ENCODE assay signal across 1 cellular context in the genomic region with DNA sequence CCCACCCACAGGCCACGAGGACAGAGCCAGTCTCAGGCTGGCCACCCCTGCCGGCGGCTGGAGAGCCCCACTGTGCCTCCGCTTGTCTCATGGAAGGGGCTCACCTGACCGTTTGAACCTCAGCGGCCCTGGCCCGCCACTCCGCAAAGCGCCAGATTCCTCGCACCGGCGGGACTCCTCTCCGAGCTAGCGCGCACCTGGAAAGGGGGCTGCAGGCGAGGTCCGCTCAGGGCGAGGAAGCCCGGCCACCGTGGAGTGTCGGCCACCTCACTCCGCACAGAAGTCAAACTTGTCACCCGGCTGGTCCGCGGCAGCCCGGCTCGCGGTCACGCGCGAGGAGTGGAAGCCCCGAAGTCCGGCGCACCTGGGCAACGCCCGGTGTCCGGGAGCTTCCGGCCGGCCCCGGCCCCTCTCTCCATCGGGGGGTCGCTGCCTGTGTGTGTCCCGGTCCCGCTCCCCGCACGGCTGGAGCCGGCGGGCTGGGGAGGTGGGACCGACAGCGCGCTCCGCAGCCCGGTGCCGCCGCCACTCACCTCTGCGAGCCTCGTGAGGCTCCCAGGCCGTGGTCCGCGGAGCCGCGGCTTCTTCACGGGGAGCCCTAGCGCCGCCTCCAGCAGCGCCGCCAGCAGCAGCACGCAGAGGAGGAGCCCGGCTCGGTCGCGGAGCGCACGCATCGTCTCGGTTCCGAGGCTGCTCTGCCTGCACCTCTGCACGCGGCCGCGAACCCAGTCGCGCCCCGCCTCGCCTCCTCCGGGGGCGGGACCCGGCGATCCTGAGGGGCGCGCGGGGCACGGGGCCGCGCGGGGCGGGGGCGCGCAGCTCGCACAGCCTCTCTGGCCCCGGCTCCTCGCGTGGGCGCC.
TF ChIP-seq lines count a peak whose summit lies in the region.

A gene (minus strand): TSS at position 697 of the 860 bp plus-strand sequence. CDS start 23 bp downstream, at position 674.

TF ChIP-seq in WTC11, 78 proteins besides CTCF, POLR2A, EP300 and RAD21 (continued from another document and continues in another):
- TF ChIP-seq, protein P1, sequence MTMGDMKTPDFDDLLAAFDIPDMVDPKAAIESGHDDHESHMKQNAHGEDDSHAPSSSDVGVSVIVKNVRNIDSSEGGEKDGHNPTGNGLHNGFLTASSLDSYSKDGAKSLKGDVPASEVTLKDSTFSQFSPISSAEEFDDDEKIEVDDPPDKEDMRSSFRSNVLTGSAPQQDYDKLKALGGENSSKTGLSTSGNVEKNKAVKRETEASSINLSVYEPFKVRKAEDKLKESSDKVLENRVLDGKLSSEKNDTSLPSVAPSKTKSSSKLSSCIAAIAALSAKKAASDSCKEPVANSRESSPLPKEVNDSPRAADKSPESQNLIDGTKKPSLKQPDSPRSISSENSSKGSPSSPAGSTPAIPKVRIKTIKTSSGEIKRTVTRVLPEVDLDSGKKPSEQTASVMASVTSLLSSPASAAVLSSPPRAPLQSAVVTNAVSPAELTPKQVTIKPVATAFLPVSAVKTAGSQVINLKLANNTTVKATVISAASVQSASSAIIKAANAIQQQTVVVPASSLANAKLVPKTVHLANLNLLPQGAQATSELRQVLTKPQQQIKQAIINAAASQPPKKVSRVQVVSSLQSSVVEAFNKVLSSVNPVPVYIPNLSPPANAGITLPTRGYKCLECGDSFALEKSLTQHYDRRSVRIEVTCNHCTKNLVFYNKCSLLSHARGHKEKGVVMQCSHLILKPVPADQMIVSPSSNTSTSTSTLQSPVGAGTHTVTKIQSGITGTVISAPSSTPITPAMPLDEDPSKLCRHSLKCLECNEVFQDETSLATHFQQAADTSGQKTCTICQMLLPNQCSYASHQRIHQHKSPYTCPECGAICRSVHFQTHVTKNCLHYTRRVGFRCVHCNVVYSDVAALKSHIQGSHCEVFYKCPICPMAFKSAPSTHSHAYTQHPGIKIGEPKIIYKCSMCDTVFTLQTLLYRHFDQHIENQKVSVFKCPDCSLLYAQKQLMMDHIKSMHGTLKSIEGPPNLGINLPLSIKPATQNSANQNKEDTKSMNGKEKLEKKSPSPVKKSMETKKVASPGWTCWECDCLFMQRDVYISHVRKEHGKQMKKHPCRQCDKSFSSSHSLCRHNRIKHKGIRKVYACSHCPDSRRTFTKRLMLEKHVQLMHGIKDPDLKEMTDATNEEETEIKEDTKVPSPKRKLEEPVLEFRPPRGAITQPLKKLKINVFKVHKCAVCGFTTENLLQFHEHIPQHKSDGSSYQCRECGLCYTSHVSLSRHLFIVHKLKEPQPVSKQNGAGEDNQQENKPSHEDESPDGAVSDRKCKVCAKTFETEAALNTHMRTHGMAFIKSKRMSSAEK (CRISPR knock-in tag; IDR thresholded peaks at IDR 0.05; ENCODE audit: borderline replicate concordance), result no peak
- TF ChIP-seq ZNF121 (CRISPR knock-in tag; IDR thresholded peaks at IDR 0.05), result no peak
- no peak for TF ChIP-seq NFYB (CRISPR knock-in tag; conservative IDR thresholded peaks at IDR 0.05; ENCODE audit: low read depth)
- TF ChIP-seq ZNF138 (CRISPR knock-in tag; conservative IDR thresholded peaks at IDR 0.05), result no peak
- TF ChIP-seq, protein P2, sequence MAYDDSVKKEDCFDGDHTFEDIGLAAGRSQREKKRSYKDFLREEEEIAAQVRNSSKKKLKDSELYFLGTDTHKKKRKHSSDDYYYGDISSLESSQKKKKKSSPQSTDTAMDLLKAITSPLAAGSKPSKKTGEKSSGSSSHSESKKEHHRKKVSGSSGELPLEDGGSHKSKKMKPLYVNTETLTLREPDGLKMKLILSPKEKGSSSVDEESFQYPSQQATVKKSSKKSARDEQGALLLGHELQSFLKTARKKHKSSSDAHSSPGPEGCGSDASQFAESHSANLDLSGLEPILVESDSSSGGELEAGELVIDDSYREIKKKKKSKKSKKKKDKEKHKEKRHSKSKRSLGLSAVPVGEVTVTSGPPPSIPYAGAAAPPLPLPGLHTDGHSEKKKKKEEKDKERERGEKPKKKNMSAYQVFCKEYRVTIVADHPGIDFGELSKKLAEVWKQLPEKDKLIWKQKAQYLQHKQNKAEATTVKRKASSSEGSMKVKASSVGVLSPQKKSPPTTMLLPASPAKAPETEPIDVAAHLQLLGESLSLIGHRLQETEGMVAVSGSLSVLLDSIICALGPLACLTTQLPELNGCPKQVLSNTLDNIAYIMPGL (CRISPR knock-in tag; IDR thresholded peaks at IDR 0.05), result peak; percentile 52; the same call in 1 of the 2 replicates
- TF ChIP-seq, protein P3, sequence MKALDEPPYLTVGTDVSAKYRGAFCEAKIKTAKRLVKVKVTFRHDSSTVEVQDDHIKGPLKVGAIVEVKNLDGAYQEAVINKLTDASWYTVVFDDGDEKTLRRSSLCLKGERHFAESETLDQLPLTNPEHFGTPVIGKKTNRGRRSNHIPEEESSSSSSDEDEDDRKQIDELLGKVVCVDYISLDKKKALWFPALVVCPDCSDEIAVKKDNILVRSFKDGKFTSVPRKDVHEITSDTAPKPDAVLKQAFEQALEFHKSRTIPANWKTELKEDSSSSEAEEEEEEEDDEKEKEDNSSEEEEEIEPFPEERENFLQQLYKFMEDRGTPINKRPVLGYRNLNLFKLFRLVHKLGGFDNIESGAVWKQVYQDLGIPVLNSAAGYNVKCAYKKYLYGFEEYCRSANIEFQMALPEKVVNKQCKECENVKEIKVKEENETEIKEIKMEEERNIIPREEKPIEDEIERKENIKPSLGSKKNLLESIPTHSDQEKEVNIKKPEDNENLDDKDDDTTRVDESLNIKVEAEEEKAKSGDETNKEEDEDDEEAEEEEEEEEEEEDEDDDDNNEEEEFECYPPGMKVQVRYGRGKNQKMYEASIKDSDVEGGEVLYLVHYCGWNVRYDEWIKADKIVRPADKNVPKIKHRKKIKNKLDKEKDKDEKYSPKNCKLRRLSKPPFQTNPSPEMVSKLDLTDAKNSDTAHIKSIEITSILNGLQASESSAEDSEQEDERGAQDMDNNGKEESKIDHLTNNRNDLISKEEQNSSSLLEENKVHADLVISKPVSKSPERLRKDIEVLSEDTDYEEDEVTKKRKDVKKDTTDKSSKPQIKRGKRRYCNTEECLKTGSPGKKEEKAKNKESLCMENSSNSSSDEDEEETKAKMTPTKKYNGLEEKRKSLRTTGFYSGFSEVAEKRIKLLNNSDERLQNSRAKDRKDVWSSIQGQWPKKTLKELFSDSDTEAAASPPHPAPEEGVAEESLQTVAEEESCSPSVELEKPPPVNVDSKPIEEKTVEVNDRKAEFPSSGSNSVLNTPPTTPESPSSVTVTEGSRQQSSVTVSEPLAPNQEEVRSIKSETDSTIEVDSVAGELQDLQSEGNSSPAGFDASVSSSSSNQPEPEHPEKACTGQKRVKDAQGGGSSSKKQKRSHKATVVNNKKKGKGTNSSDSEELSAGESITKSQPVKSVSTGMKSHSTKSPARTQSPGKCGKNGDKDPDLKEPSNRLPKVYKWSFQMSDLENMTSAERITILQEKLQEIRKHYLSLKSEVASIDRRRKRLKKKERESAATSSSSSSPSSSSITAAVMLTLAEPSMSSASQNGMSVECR (CRISPR knock-in tag; IDR thresholded peaks at IDR 0.05; ENCODE audit: borderline replicate concordance), result peak; percentile 82; the same call in 1 of the 2 replicates
- TF ChIP-seq, protein P4, sequence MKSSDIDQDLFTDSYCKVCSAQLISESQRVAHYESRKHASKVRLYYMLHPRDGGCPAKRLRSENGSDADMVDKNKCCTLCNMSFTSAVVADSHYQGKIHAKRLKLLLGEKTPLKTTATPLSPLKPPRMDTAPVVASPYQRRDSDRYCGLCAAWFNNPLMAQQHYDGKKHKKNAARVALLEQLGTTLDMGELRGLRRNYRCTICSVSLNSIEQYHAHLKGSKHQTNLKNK (CRISPR knock-in tag; IDR thresholded peaks at IDR 0.05), result no peak
- no peak for TF ChIP-seq CREB1 (CRISPR knock-in tag; IDR thresholded peaks at IDR 0.05)
- TF ChIP-seq, protein P5, sequence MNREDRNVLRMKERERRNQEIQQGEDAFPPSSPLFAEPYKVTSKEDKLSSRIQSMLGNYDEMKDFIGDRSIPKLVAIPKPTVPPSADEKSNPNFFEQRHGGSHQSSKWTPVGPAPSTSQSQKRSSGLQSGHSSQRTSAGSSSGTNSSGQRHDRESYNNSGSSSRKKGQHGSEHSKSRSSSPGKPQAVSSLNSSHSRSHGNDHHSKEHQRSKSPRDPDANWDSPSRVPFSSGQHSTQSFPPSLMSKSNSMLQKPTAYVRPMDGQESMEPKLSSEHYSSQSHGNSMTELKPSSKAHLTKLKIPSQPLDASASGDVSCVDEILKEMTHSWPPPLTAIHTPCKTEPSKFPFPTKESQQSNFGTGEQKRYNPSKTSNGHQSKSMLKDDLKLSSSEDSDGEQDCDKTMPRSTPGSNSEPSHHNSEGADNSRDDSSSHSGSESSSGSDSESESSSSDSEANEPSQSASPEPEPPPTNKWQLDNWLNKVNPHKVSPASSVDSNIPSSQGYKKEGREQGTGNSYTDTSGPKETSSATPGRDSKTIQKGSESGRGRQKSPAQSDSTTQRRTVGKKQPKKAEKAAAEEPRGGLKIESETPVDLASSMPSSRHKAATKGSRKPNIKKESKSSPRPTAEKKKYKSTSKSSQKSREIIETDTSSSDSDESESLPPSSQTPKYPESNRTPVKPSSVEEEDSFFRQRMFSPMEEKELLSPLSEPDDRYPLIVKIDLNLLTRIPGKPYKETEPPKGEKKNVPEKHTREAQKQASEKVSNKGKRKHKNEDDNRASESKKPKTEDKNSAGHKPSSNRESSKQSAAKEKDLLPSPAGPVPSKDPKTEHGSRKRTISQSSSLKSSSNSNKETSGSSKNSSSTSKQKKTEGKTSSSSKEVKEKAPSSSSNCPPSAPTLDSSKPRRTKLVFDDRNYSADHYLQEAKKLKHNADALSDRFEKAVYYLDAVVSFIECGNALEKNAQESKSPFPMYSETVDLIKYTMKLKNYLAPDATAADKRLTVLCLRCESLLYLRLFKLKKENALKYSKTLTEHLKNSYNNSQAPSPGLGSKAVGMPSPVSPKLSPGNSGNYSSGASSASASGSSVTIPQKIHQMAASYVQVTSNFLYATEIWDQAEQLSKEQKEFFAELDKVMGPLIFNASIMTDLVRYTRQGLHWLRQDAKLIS (CRISPR knock-in tag; IDR thresholded peaks at IDR 0.05; ENCODE audit: borderline replicate concordance), result no peak
- TF ChIP-seq, protein P6, sequence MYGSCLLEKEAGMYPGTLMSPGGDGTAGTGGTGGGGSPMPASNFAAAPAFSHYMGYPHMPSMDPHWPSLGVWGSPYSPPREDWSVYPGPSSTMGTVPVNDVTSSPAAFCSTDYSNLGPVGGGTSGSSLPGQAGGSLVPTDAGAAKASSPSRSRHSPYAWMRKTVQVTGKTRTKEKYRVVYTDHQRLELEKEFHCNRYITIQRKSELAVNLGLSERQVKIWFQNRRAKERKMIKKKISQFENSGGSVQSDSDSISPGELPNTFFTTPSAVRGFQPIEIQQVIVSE (CRISPR knock-in tag; IDR thresholded peaks at IDR 0.05; ENCODE audit: borderline replicate concordance), result no peak
- TF ChIP-seq PRRX2 (CRISPR knock-in tag; IDR thresholded peaks at IDR 0.05), result no peak
- TF ChIP-seq EMX1 (CRISPR knock-in tag; IDR thresholded peaks at IDR 0.05), result no peak
- TF ChIP-seq, protein P7, sequence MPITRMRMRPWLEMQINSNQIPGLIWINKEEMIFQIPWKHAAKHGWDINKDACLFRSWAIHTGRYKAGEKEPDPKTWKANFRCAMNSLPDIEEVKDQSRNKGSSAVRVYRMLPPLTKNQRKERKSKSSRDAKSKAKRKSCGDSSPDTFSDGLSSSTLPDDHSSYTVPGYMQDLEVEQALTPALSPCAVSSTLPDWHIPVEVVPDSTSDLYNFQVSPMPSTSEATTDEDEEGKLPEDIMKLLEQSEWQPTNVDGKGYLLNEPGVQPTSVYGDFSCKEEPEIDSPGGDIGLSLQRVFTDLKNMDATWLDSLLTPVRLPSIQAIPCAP (CRISPR knock-in tag; IDR thresholded peaks at IDR 0.05), result no peak
- no peak for TF ChIP-seq NFE2L1 (CRISPR knock-in tag; IDR thresholded peaks at IDR 0.05)
- TF ChIP-seq GRHL2 (CRISPR knock-in tag; IDR thresholded peaks at IDR 0.05; ENCODE audit: insufficient replicate concordance, severe bottlenecking), result no peak
- TF ChIP-seq, protein P8, sequence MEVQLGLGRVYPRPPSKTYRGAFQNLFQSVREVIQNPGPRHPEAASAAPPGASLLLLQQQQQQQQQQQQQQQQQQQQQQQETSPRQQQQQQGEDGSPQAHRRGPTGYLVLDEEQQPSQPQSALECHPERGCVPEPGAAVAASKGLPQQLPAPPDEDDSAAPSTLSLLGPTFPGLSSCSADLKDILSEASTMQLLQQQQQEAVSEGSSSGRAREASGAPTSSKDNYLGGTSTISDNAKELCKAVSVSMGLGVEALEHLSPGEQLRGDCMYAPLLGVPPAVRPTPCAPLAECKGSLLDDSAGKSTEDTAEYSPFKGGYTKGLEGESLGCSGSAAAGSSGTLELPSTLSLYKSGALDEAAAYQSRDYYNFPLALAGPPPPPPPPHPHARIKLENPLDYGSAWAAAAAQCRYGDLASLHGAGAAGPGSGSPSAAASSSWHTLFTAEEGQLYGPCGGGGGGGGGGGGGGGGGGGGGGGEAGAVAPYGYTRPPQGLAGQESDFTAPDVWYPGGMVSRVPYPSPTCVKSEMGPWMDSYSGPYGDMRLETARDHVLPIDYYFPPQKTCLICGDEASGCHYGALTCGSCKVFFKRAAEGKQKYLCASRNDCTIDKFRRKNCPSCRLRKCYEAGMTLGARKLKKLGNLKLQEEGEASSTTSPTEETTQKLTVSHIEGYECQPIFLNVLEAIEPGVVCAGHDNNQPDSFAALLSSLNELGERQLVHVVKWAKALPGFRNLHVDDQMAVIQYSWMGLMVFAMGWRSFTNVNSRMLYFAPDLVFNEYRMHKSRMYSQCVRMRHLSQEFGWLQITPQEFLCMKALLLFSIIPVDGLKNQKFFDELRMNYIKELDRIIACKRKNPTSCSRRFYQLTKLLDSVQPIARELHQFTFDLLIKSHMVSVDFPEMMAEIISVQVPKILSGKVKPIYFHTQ (CRISPR knock-in tag; IDR thresholded peaks at IDR 0.05), result no peak
- TF ChIP-seq, protein P9, sequence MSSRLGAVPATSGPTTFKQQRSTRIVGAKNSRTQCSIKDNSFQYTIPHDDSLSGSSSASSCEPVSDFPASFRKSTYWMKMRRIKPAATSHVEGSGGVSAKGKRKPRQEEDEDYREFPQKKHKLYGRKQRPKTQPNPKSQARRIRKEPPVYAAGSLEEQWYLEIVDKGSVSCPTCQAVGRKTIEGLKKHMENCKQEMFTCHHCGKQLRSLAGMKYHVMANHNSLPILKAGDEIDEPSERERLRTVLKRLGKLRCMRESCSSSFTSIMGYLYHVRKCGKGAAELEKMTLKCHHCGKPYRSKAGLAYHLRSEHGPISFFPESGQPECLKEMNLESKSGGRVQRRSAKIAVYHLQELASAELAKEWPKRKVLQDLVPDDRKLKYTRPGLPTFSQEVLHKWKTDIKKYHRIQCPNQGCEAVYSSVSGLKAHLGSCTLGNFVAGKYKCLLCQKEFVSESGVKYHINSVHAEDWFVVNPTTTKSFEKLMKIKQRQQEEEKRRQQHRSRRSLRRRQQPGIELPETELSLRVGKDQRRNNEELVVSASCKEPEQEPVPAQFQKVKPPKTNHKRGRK (CRISPR knock-in tag; IDR thresholded peaks at IDR 0.05; ENCODE audit: borderline replicate concordance), result no peak
- TF ChIP-seq TP53 (CRISPR knock-in tag; IDR thresholded peaks at IDR 0.05), result no peak; the same call in 1 of the 2 replicates
- 0 out of 2 replicates have a peak, but pooled peaks have one; percentile 31 for TF ChIP-seq TEAD1 (CRISPR knock-in tag; IDR thresholded peaks at IDR 0.05)
- no peak for TF ChIP-seq SMAD4 (CRISPR knock-in tag; IDR thresholded peaks at IDR 0.05)
- peak; percentile 26; the same call in 1 of the 2 replicates for TF ChIP-seq GABPB1 (CRISPR knock-in tag; IDR thresholded peaks at IDR 0.05)
- TF ChIP-seq, protein P10, sequence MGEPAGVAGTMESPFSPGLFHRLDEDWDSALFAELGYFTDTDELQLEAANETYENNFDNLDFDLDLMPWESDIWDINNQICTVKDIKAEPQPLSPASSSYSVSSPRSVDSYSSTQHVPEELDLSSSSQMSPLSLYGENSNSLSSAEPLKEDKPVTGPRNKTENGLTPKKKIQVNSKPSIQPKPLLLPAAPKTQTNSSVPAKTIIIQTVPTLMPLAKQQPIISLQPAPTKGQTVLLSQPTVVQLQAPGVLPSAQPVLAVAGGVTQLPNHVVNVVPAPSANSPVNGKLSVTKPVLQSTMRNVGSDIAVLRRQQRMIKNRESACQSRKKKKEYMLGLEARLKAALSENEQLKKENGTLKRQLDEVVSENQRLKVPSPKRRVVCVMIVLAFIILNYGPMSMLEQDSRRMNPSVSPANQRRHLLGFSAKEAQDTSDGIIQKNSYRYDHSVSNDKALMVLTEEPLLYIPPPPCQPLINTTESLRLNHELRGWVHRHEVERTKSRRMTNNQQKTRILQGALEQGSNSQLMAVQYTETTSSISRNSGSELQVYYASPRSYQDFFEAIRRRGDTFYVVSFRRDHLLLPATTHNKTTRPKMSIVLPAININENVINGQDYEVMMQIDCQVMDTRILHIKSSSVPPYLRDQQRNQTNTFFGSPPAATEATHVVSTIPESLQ (CRISPR knock-in tag; IDR thresholded peaks at IDR 0.05), result no peak
